Comparison of ENCODE assay signal across 13 cellular contexts in the genomic region with DNA sequence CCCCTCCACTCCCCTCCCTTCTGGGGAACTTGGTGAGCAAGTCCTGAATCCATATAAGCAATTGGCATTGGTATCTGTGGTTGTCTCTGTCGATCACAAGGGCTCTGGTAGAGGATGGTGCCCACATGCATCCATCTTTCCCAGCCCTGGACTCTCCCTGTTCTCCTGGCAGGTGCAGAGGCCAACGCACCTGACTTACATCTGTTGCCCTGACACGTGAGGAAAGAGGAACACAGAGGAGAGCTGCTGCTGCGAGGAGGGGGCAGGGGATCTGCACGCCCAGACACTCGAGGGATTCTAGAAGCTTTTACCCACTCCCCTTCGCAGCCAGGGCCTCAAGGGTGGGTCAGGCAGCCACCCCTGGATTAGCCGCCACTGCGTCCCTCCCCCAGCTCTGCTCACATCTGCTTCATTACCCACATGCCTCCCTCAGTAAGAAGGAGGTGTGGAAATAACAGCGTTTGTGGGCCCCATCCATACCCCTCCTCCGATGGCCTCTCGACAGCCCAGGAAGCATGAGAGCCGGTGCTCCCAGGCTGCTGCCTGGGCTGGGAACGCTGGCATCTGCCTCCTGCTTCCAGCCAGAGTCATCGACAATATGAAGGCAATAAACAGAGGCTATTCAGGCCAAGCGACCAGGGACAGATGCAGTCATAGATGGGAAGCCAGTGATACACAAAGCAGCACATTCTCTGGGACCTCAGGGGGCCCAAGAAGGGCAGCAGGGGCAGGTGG. TPM values are rescaled to one million over a fixed set of nuclear protein-coding genes. Genes with fewer than 3 reads are reported as not detected.
DNase-seq lines count a peak whose midpoint lies in the region; ATAC-seq and TF ChIP-seq lines count a peak whose summit lies in the region.
"Had no signal": no experiment of that assay in that cellular context is flagged by ENCODE, and none has a peak within 500 bp of the region (broad histone marks: within the 10 kb centered on the region; RNA-seq: fewer than 3 reads in every experiment).

No MANE protein-coding gene starts in this region.

- H3K4me1 ChIP-seq in CD8-positive, alpha-beta memory T cell (ENCODE audit: insufficient read depth, low read length): no peaks in the 10 kb centered on the region
- H3K4me1 ChIP-seq in mucosa of descending colon (ENCODE audit: low read depth): no peaks in the 10 kb centered on the region
- H3K4me1 ChIP-seq: stomach had no signal

- POLR2A ChIA-PET in CD8-positive, alpha-beta memory T cell (lab: Charles Lee): no interaction called here

- no peaks in the 10 kb centered on the region for H3K9me3 ChIP-seq in CD8-positive, alpha-beta memory T cell (ENCODE audit: low read length)
- H3K9me3 ChIP-seq in T-helper 17 cell (ENCODE audit: control insufficient read depth, low read length, poor library complexity, severe bottlenecking): no peaks in the 10 kb centered on the region
- H3K9me3 ChIP-seq in mucosa of descending colon: no peaks in the 10 kb centered on the region
- H3K9me3 ChIP-seq: right lobe of liver, stomach had no signal

- no peaks in the 10 kb centered on the region for H3K27me3 ChIP-seq in CD8-positive, alpha-beta memory T cell (ENCODE audit: insufficient read depth, low read length, poor library complexity, severe bottlenecking)
- H3K27me3 ChIP-seq: right lobe of liver, stomach had no signal

- peaks cover 4% of the 10 kb centered on the region for H3K36me3 ChIP-seq in CD8-positive, alpha-beta memory T cell (ENCODE audit: insufficient read depth, low read length)
- no peaks in the 10 kb centered on the region for H3K36me3 ChIP-seq in mucosa of descending colon (ENCODE audit: low read depth)
- H3K36me3 ChIP-seq: right lobe of liver had no signal

- no peak overlapping the region for H3K4me3 Mint-ChIP-seq in CD8-positive, alpha-beta memory T cell
- H3K4me3 Mint-ChIP-seq in IgD-negative memory B cell: peak overlapping the region; percentile 60 to 91 (median 82)
- H3K4me3 Mint-ChIP-seq in T-helper 17 cell: peak overlapping the region; percentile 12
- H3K4me3 Mint-ChIP-seq: activated naive CD4-positive, alpha-beta T cell treated with anti-CD3 and anti-CD28 coated beads, Interleukin-2, amount 10 ng/mL, durations not matched to agents 7 days and 5 days had no signal

- ATAC-seq in T-helper 17 cell (no peak), mucosa of descending colon (no peak), HG03159 (IDR thresholded peaks at IDR 0.05; ENCODE audit: unreplicated experiment) (no peak), HG02840 (IDR thresholded peaks at IDR 0.05; ENCODE audit: low FRiP score, unreplicated experiment) (no peak)
- ATAC-seq: right lobe of liver had no signal

- no peaks in the 10 kb centered on the region for H3K9me3 Mint-ChIP-seq in CD8-positive, alpha-beta memory T cell
- H3K9me3 Mint-ChIP-seq in IgD-negative memory B cell: no peaks in the 10 kb centered on the region
- H3K9me3 Mint-ChIP-seq: activated naive CD4-positive, alpha-beta T cell treated with anti-CD3 and anti-CD28 coated beads, Interleukin-2, amount 10 ng/mL, durations not matched to agents 7 days and 5 days had no signal

- H3K27ac ChIP-seq in CD8-positive, alpha-beta memory T cell (ENCODE audit: low read depth, low read length): no peak overlapping the region
- H3K27ac ChIP-seq: right lobe of liver, stomach had no signal

- H3K27me3 Mint-ChIP-seq in CD8-positive, alpha-beta memory T cell: peaks cover 0 to 2% of the 10 kb centered on the region in 2 donors
- H3K27me3 Mint-ChIP-seq in IgD-negative memory B cell (peaks cover 1% of the 10 kb centered on the region), T-helper 17 cell (no peaks in the 10 kb centered on the region)
- H3K27me3 Mint-ChIP-seq: activated naive CD4-positive, alpha-beta T cell treated with anti-CD3 and anti-CD28 coated beads, Interleukin-2, amount 10 ng/mL, durations not matched to agents 7 days and 5 days had no signal

- no peak for DNase-seq in CD8-positive, alpha-beta memory T cell
- DNase-seq in T-helper 17 cell (no peak), midbrain (lab: John Stamatoyannopoulos, UW) (peak; percentile 54), mucosa of descending colon (no peak), SIG-M5 (lab: John Stamatoyannopoulos, UW) (no peak)
- DNase-seq: activated naive CD4-positive, alpha-beta T cell treated with anti-CD3 and anti-CD28 coated beads, Interleukin-2, amount 10 ng/mL, durations not matched to agents 7 days and 5 days; NCI-H226; right lobe of liver; stomach had no signal

- peaks cover 0 to 60% (median 3%) of the 10 kb centered on the region in 3 donors for H3K36me3 Mint-ChIP-seq in CD8-positive, alpha-beta memory T cell
- H3K36me3 Mint-ChIP-seq in IgD-negative memory B cell (peaks cover 5% of the 10 kb centered on the region), T-helper 17 cell (ENCODE audit: low read depth) (no peaks in the 10 kb centered on the region)

- no peak for TF ChIP-seq CTCF in mucosa of descending colon (IDR thresholded peaks at IDR 0.05)

- CTCF ChIA-PET in CD8-positive, alpha-beta memory T cell (lab: Charles Lee): interaction anchor here (1.3 kb wide), 1 partner anchor 15 kb away, joined by 3 read pairs; no protein-coding TSS in a partner anchor

- intact Hi-C loops in mucosa of descending colon (cut with DNase I, micrococcal nuclease): no loop called here

- no peak overlapping the region for H3K4me3 ChIP-seq in CD8-positive, alpha-beta memory T cell (ENCODE audit: low read length)
- no peak overlapping the region for H3K4me3 ChIP-seq in mucosa of descending colon
- H3K4me3 ChIP-seq: K562, right lobe of liver had no signal

- H3K4me1 Mint-ChIP-seq in CD8-positive, alpha-beta memory T cell: peaks cover 7 to 25% (median 9%) of the 10 kb centered on the region in 3 donors
- H3K4me1 Mint-ChIP-seq in IgD-negative memory B cell (peaks cover 27 to 38% (median 32%) of the 10 kb centered on the region in 3 donors), T-helper 17 cell (peaks cover 4% of the 10 kb centered on the region)

- peak overlapping the region in 5 of 8 donors; percentile 6 to 85 (median 43) for H3K27ac Mint-ChIP-seq in CD8-positive, alpha-beta memory T cell
- H3K27ac Mint-ChIP-seq in IgD-negative memory B cell (peak overlapping the region; percentile 67 to 88 (median 87)), T-helper 17 cell (peak overlapping the region; percentile 29)
- H3K27ac Mint-ChIP-seq: activated naive CD4-positive, alpha-beta T cell treated with anti-CD3 and anti-CD28 coated beads, Interleukin-2, amount 10 ng/mL, durations not matched to agents 7 days and 5 days had no signal

RNA-seq across cellular contexts. Expression of gene KDM2B, which starts 56.5 kb away (rescaled TPM):
- total RNA-seq in CD8-positive, alpha-beta memory T cell: 10 to 100 TPM; 63.2 to 64.0 TPM
- 18.3 TPM for polyA plus RNA-seq in CD8-positive, alpha-beta memory T cell
- 49.0 TPM for polyA plus RNA-seq in IgD-negative memory B cell
- 10 to 100 TPM; 87.6 to 94.0 TPM for total RNA-seq in T-helper 17 cell
- total RNA-seq in mucosa of descending colon: 10 to 100 TPM; 17.9 to 24.5 (median 18.3) TPM

Comparison
In these comparisons a context has a peak if more than half of its experiments do, and no peak if none do; other contexts are left out.
1. H3K27ac Mint-ChIP-seq: peak in every context shown above with its lines; median percentile 87 in IgD-negative memory B cell; 43 in CD8-positive, alpha-beta memory T cell; 29 in T-helper 17 cell.
2. H3K4me3 Mint-ChIP-seq: peak in IgD-negative memory B cell (4 of 4) and T-helper 17 cell (single experiment); none in CD8-positive, alpha-beta memory T cell (0 of 7).